ENCODE assay signal across 8 cellular contexts in genomic region chr15:30917675-30918074, GRCh38.
"Had no signal": no experiment of that assay in that cellular context is flagged by ENCODE, and none has a peak within 500 bp of the region (broad histone marks: within the 10 kb centered on the region; RNA-seq: fewer than 3 reads in every experiment).

No MANE protein-coding gene starts in this region.

- H3K4me3 ChIP-seq: GM12878 had no signal

- ATAC-seq: GM12878 had no signal

- DNase-seq: GDM1, GF-D8 had no signal

- FAIRE-seq: G401.6, GM12878, GM12891, GM12892, GM18507, GM19239 had no signal
